In the genomic region with DNA sequence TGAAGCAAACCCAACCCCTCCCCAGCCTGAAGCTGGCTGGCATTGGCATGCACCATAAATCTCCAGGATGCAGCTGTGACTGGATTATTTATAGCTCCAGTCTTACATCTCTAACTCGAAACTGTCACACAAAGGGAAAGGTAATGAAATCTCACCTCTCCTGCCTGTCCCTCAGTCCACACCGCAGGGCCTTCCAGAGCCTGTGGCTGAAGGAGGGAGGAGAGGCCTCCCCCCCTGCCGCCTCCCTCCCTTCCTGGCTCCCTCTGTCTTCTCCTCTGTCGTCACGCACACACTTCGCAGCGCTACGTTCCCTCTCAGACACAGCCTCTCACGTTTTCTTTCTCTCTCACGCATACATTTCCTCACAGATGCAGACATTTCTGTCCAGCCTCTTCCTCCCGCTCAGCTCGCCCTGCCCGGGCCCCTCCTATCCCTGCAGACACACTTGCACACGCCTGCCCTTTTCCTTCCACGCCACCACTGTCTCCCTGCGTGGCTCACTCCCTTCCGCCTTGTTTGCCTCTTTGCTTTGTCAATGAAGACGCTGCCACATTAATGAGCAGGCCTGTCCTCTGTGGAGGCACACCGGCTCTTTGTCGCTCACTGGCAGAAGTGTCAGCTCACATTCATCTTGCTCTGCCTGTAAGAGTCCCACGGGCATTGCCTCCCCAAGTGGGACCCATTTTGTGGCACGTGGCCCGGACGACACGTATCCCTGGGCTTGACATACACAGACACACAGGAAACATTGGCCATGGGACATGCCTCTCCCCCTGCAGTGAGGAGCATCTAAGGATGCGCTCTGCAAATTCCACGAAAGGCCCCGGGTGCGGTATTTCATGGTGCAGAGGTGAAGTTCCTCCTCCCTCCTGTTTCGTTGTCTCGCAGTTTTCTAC, we compare ENCODE assay signal across 1 cellular context.
TF ChIP-seq lines count a peak whose summit lies in the region.

No MANE protein-coding gene starts in this region.

TF ChIP-seq in GM23338, 12 proteins besides CTCF, POLR2A, EP300 and RAD21 (continued from another document):
- TF ChIP-seq, protein P1, sequence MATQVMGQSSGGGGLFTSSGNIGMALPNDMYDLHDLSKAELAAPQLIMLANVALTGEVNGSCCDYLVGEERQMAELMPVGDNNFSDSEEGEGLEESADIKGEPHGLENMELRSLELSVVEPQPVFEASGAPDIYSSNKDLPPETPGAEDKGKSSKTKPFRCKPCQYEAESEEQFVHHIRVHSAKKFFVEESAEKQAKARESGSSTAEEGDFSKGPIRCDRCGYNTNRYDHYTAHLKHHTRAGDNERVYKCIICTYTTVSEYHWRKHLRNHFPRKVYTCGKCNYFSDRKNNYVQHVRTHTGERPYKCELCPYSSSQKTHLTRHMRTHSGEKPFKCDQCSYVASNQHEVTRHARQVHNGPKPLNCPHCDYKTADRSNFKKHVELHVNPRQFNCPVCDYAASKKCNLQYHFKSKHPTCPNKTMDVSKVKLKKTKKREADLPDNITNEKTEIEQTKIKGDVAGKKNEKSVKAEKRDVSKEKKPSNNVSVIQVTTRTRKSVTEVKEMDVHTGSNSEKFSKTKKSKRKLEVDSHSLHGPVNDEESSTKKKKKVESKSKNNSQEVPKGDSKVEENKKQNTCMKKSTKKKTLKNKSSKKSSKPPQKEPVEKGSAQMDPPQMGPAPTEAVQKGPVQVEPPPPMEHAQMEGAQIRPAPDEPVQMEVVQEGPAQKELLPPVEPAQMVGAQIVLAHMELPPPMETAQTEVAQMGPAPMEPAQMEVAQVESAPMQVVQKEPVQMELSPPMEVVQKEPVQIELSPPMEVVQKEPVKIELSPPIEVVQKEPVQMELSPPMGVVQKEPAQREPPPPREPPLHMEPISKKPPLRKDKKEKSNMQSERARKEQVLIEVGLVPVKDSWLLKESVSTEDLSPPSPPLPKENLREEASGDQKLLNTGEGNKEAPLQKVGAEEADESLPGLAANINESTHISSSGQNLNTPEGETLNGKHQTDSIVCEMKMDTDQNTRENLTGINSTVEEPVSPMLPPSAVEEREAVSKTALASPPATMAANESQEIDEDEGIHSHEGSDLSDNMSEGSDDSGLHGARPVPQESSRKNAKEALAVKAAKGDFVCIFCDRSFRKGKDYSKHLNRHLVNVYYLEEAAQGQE (IDR thresholded peaks at IDR 0.05; ENCODE audit: unreplicated experiment) = no peak
- TF ChIP-seq, protein P2, sequence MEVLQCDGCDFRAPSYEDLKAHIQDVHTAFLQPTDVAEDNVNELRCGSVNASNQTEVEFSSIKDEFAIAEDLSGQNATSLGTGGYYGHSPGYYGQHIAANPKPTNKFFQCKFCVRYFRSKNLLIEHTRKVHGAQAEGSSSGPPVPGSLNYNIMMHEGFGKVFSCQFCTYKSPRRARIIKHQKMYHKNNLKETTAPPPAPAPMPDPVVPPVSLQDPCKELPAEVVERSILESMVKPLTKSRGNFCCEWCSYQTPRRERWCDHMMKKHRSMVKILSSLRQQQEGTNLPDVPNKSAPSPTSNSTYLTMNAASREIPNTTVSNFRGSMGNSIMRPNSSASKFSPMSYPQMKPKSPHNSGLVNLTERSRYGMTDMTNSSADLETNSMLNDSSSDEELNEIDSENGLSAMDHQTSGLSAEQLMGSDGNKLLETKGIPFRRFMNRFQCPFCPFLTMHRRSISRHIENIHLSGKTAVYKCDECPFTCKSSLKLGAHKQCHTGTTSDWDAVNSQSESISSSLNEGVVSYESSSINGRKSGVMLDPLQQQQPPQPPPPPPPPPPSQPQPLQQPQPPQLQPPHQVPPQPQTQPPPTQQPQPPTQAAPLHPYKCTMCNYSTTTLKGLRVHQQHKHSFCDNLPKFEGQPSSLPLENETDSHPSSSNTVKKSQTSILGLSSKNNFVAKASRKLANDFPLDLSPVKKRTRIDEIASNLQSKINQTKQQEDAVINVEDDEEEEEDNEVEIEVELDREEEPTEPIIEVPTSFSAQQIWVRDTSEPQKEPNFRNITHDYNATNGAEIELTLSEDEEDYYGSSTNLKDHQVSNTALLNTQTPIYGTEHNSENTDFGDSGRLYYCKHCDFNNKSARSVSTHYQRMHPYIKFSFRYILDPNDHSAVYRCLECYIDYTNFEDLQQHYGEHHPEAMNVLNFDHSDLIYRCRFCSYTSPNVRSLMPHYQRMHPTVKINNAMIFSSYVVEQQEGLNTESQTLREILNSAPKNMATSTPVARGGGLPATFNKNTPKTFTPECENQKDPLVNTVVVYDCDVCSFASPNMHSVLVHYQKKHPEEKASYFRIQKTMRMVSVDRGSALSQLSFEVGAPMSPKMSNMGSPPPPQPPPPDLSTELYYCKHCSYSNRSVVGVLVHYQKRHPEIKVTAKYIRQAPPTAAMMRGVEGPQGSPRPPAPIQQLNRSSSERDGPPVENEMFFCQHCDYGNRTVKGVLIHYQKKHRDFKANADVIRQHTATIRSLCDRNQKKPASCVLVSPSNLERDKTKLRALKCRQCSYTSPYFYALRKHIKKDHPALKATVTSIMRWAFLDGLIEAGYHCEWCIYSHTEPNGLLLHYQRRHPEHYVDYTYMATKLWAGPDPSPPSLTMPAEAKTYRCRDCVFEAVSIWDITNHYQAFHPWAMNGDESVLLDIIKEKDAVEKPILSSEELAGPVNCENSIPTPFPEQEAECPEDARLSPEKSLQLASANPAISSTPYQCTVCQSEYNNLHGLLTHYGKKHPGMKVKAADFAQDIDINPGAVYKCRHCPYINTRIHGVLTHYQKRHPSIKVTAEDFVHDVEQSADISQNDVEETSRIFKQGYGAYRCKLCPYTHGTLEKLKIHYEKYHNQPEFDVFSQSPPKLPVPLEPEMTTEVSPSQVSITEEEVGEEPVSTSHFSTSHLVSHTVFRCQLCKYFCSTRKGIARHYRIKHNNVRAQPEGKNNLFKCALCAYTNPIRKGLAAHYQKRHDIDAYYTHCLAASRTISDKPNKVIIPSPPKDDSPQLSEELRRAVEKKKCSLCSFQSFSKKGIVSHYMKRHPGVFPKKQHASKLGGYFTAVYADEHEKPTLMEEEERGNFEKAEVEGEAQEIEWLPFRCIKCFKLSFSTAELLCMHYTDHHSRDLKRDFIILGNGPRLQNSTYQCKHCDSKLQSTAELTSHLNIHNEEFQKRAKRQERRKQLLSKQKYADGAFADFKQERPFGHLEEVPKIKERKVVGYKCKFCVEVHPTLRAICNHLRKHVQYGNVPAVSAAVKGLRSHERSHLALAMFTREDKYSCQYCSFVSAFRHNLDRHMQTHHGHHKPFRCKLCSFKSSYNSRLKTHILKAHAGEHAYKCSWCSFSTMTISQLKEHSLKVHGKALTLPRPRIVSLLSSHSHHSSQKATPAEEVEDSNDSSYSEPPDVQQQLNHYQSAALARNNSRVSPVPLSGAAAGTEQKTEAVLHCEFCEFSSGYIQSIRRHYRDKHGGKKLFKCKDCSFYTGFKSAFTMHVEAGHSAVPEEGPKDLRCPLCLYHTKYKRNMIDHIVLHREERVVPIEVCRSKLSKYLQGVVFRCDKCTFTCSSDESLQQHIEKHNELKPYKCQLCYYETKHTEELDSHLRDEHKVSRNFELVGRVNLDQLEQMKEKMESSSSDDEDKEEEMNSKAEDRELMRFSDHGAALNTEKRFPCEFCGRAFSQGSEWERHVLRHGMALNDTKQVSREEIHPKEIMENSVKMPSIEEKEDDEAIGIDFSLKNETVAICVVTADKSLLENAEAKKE (CRISPR knock-in tag; IDR thresholded peaks at IDR 0.05) = no peak
